In the genomic region with DNA sequence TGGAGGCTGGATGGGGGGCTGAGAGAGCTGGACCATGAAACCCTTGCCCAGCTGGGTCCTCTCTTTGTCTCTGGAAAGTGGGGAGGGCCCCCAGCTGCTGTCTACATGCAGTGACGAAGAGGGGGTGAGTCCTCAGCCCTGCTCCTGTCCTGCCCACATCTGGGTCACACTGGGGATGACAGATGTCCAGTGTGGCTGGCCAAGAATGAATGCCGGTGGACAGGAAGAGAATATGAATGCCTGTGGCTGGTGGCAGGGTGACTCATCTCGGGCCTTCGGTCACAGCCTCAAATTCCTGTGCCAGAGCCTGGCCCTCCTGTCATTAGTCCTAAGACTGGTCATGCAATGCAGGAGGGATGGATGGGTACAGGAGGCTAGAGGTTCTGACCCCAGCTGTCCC, we compare ENCODE assay signal across 14 cellular contexts. TPM values are rescaled to one million over a fixed set of nuclear protein-coding genes. Genes with fewer than 3 reads are reported as not detected.
DNase-seq lines count a peak whose midpoint lies in the region; ATAC-seq and TF ChIP-seq lines count a peak whose summit lies in the region.
"Had no signal": no experiment of that assay in that cellular context is flagged by ENCODE, and none has a peak within 500 bp of the region (broad histone marks: within the 10 kb centered on the region; RNA-seq: fewer than 3 reads in every experiment).

No MANE protein-coding gene starts in this region.

- no peaks in the 10 kb centered on the region for H4K20me1 ChIP-seq in fibroblast of lung (ENCODE audit: control insufficient read depth, extremely low read depth, insufficient read depth, low read length)

- no peaks in the 10 kb centered on the region for H3K9me3 ChIP-seq in fibroblast of lung (ENCODE audit: control insufficient read depth, insufficient read depth, low read depth, low read length)
- H3K9me3 ChIP-seq: pancreas, thoracic aorta had no signal

- no peak for TF ChIP-seq CTCF in fibroblast of lung (conservative IDR thresholded peaks at IDR 0.05 in 1 of 2, IDR thresholded peaks at IDR 0.05 in 1 of 2; ENCODE audit: low read depth in 1 of 2, low read length in 2 of 2)

- no peaks in the 10 kb centered on the region for H3K79me2 ChIP-seq in fibroblast of lung (ENCODE audit: control insufficient read depth, insufficient read depth, low read length)

- H3K9ac ChIP-seq in fibroblast of lung (ENCODE audit: insufficient read depth, low read length), result no peak overlapping the region

- H3K4me3 ChIP-seq in fibroblast of lung (replicated peaks in 1 of 4; ENCODE audit: control extremely low read depth in 1 of 4, insufficient read depth in 1 of 4, low read depth in 3 of 4, low read length in 4 of 4), result no peak overlapping the region
- H3K4me3 ChIP-seq: pancreas, thoracic aorta had no signal

- DNase-seq in H4 (ENCODE audit: low spot score) (peak; percentile 91), SW480 (ENCODE audit: low spot score) (peak; percentile 89), fibroblast of lung (ENCODE audit: low read depth in 2 of 2) (peak; percentile 58 to 93), renal cortical epithelial cell (ENCODE audit: low read depth) (peak; percentile 52), activated T-cell treated with anti-CD3 and anti-CD28 coated beads for 4 hours (no peak), T-helper 1 cell (no peak), OCI-M2 (lab: John Stamatoyannopoulos, UW; ENCODE audit: unreplicated experiment) (no peak)
- DNase-seq: Karpas-422, NCI-H510A treated with DMSO at 0.1 percent for 48 hours, pancreas, SIG-M5 had no signal

- peak overlapping the region; percentile 58 for H3K27ac ChIP-seq in fibroblast of lung (ENCODE audit: insufficient read depth, low read length)
- H3K27ac ChIP-seq: pancreas, thoracic aorta had no signal

- H3K4me2 ChIP-seq in fibroblast of lung (ENCODE audit: extremely low read depth, insufficient read depth, low read length), result peak overlapping the region; percentile 23

- no peaks in the 10 kb centered on the region for H3K27me3 ChIP-seq in fibroblast of lung (ENCODE audit: control insufficient read depth, insufficient read depth, low read length)
- H3K27me3 ChIP-seq: pancreas had no signal

- no peaks in the 10 kb centered on the region for H3K36me3 ChIP-seq in fibroblast of lung (ENCODE audit: control insufficient read depth, insufficient read depth, low read length)
- H3K36me3 ChIP-seq: pancreas, thoracic aorta had no signal

- ATAC-seq in GM18873 (IDR thresholded peaks at IDR 0.05; ENCODE audit: low FRiP score, unreplicated experiment), result no peak
- ATAC-seq: pancreas had no signal

- no peak overlapping the region for H2AFZ ChIP-seq in fibroblast of lung (ENCODE audit: low read length)

- H3K4me1 ChIP-seq in fibroblast of lung (ENCODE audit: control insufficient read depth, extremely low read depth, insufficient read depth, low read length), result peaks cover 28% of the 10 kb centered on the region
- H3K4me1 ChIP-seq: pancreas had no signal

RNA-seq across cellular contexts. Expression of a gene that starts 2.2 kb away (rescaled TPM):
- 5.2 and 7.8 TPM in 2 replicates for total RNA-seq in H4 (2014; rRNA removed; shearing (Covaris generic))
- total RNA-seq in fibroblast of lung (3.6 and 12.6 TPM in 2 replicates), renal cortical epithelial cell (0.80 and 3.0 TPM in 2 replicates)
- polyA plus RNA-seq in fibroblast of lung, result 4.6 and 6.8 TPM in 2 replicates
- 3.0 and 4.7 TPM in 2 replicates for polyA plus RNA-seq in fibroblast of lung (2012)
- polyA minus RNA-seq in fibroblast of lung (ENCODE audit: low replicate concordance), result 2.3 and 3.2 TPM in 2 replicates
- total RNA-seq: thoracic aorta had no signal

RNA-seq across cellular contexts. Expression of a gene that starts 29.5 kb away (rescaled TPM):
- total RNA-seq in H4 (2014; rRNA removed; shearing (Covaris generic)), result not detected in 2 replicates
- total RNA-seq in fibroblast of lung (under 0.01 and 0.33 TPM in 2 replicates), renal cortical epithelial cell (not detected in 2 replicates)
- 0.06 TPM in 1 of 2 replicates, not detected in the other for polyA plus RNA-seq in fibroblast of lung
- 0.08 TPM in 1 of 2 replicates, not detected in the other for polyA plus RNA-seq in fibroblast of lung (2012)
- polyA minus RNA-seq in fibroblast of lung (ENCODE audit: low replicate concordance), result not detected in 2 replicates
- total RNA-seq: pancreas, thoracic aorta had no signal
- polyA plus RNA-seq: keratinocyte, pancreas had no signal

RNA-seq across cellular contexts. Expression of a gene that starts 33.9 kb away (rescaled TPM):
- 47.3 and 82.4 TPM in 2 replicates for total RNA-seq in H4 (2014; rRNA removed; shearing (Covaris generic))
- 32.9 TPM in 2 replicates for total RNA-seq in fibroblast of lung
- polyA plus RNA-seq in fibroblast of lung, result 45.7 and 63.6 TPM in 2 replicates
- polyA plus RNA-seq in fibroblast of lung (2012), result 52.7 and 70.5 TPM in 2 replicates
- polyA minus RNA-seq in fibroblast of lung (ENCODE audit: low replicate concordance), result 26.4 and 34.5 TPM in 2 replicates
- total RNA-seq in renal cortical epithelial cell, result 35.1 and 57.6 TPM in 2 replicates

RNA-seq across cellular contexts. Expression of a gene that starts 59.0 kb away (rescaled TPM):
- total RNA-seq in H4 (2014; rRNA removed; shearing (Covaris generic)), result 0.33 TPM in 1 of 2 replicates, not detected in the other
- total RNA-seq in fibroblast of lung (under 0.01 and 0.50 TPM in 2 replicates), renal cortical epithelial cell (0.50 TPM in 1 of 2 replicates, not detected in the other)
- polyA plus RNA-seq in fibroblast of lung, result 0.09 and 0.16 TPM in 2 replicates
- polyA plus RNA-seq in fibroblast of lung (2012), result 0.08 TPM in 1 of 2 replicates, not detected in the other
- not detected in 2 replicates for polyA minus RNA-seq in fibroblast of lung (ENCODE audit: low replicate concordance)
- total RNA-seq: thoracic aorta had no signal

Comparison
In these comparisons a context has a peak if more than half of its experiments do, and no peak if none do; other contexts are left out.
1. DNase-seq: peak in H4 (single experiment), SW480 (single experiment), fibroblast of lung (2 of 2) and renal cortical epithelial cell (single experiment); none in activated T-cell treated with anti-CD3 and anti-CD28 coated beads for 4 hours (single experiment), T-helper 1 cell (0 of 5) and OCI-M2 (single experiment).